29 cellular contexts compared by ENCODE assay signal in genomic region chr7:54711900-54712595, GRCh38.
"Had no signal": no experiment of that assay in that cellular context is flagged by ENCODE, and none has a peak within 500 bp of the region (broad histone marks: within the 10 kb centered on the region; RNA-seq: fewer than 3 reads in every experiment).

No MANE protein-coding gene starts in this region.

- FAIRE-seq: colon, endometrium had no signal

- H3K27me3 ChIP-seq: esophagus squamous epithelium, heart right ventricle, ovary, tibial nerve, upper lobe of right lung, vagina had no signal

- H3K4me1 ChIP-seq: esophagus squamous epithelium, heart right ventricle, psoas muscle, tibial nerve, upper lobe of right lung, vagina had no signal

- ATAC-seq: heart right ventricle; natural killer cell; psoas muscle; right cardiac atrium; stimulated activated naive B cell treated with anti-CD40 and anti-IgM and Interleukin-4, amounts not matched to agents 10 μg/mL and 1 μg/mL and 100 μg/mL, for 72 hours; upper lobe of right lung had no signal

- H3K36me3 ChIP-seq: esophagus squamous epithelium, heart right ventricle, ovary, thoracic aorta, tibial nerve, upper lobe of right lung, vagina had no signal

- H3K27ac ChIP-seq: esophagus squamous epithelium, heart right ventricle, ovary, psoas muscle, skin epidermis, thoracic aorta, tibial nerve, upper lobe of right lung, vagina had no signal

- H3K4me3 ChIP-seq: esophagus squamous epithelium, heart right ventricle, ovary, psoas muscle, skin epidermis, thoracic aorta, tibial nerve, upper lobe of right lung, vagina had no signal

- H3K9me3 ChIP-seq: ovary, psoas muscle, thoracic aorta, vagina had no signal

- DNase-seq: effector CD8-positive, alpha-beta T cell; erythroblast; esophagus squamous epithelium; foreskin melanocyte; glutamatergic neuron; heart right ventricle; hypothalamus; immature natural killer cell; islet precursor cell; kidney glomerular epithelial cell; mammary epithelial cell; mesendoderm; midbrain; natural killer cell; occipital lobe; ovary; posterior cingulate gyrus; psoas muscle; right cardiac atrium; stimulated activated CD4-positive, alpha-beta T cell treated with anti-CD3 and anti-CD28 coated beads, Interleukin-15, amount 100 ng/mL, for 24 hours; stimulated activated CD4-positive, alpha-beta T cell treated with anti-CD3 and anti-CD28 coated beads, Interleukin-2, amount 100 ng/mL, for 48 hours; stimulated activated naive B cell treated with anti-CD40 and anti-IgM and Interleukin-4, amounts not matched to agents 10 μg/mL and 1 μg/mL and 100 μg/mL, for 72 hours; upper lobe of right lung had no signal
